Comparison of ENCODE assay signal across 11 cellular contexts in the genomic region with DNA sequence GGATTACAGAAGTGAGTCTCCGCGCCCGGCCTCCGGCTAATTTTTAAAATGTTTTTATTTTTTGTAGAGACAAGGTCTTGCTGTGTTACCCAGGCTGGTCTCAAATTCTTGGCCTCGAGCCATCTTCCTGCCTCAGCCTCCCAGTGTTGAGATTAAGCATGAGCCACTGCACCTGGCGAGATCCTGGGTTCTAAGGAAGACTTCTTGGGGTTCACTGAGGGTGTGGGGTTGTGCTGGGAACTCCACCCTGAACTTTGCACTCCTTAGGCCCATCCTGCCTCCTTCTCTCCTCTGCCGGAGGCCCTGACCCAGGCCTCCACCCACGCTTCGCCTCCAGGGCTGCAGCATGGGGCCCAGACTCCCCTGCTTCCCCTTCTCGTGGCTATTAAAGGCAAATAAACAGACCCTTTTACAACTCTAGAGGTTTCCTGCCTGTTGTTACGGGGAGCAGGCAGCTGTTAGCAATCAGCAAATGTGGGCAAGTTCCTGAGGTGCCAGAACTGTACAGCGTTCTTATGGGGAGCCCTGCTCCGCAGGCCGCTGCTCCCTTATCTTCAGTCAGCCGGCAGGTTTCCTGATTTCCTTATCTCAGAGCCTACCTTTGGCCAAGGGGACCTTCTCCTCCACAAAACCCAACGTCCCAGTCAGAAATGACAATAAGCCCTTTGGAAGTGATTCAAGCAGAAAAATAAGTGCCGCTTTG. TPM values are rescaled to one million over a fixed set of nuclear protein-coding genes. Genes with fewer than 3 reads are reported as not detected.
DNase-seq lines count a peak whose midpoint lies in the region; ATAC-seq and TF ChIP-seq lines count a peak whose summit lies in the region.
"Had no signal": no experiment of that assay in that cellular context is flagged by ENCODE, and none has a peak within 500 bp of the region (broad histone marks: within the 10 kb centered on the region; RNA-seq: fewer than 3 reads in every experiment).

No MANE protein-coding gene starts in this region.

- H3K27me3 Mint-ChIP-seq in activated T-cell treated with anti-CD3 and anti-CD28 coated beads, Interleukin-2, amount 50 U/mL, for 72 hours (ENCODE audit: low read depth): no peaks in the 10 kb centered on the region
- no peaks in the 10 kb centered on the region for H3K27me3 Mint-ChIP-seq in activated T-cell treated with anti-CD3 and anti-CD28 coated beads, Interleukin-2, amount 50 U/mL, for 24 hours
- H3K27me3 Mint-ChIP-seq in type B pancreatic cell: no peaks in the 10 kb centered on the region

- TF ChIP-seq CTCF in colonic mucosa (IDR thresholded peaks at IDR 0.05) (no peak), type B pancreatic cell (conservative IDR thresholded peaks at IDR 0.05) (no peak)

- H3K4me1 ChIP-seq in colonic mucosa: no peaks in the 10 kb centered on the region

- ATAC-seq in activated T-cell treated with anti-CD3 and anti-CD28 coated beads, Interleukin-2, amount 50 U/mL, for 72 hours (replicated peaks in 1 of 2): peak; percentile 21 to 22
- ATAC-seq in HG03565 (IDR thresholded peaks at IDR 0.05; ENCODE audit: unreplicated experiment) (peak; percentile 39), GM19328 (IDR thresholded peaks at IDR 0.05; ENCODE audit: unreplicated experiment) (no peak), HG02798 (IDR thresholded peaks at IDR 0.05; ENCODE audit: poor library complexity, unreplicated experiment) (no peak)

- no peak overlapping the region for H3K4me3 ChIP-seq in colonic mucosa
- H3K4me3 ChIP-seq: esophagus muscularis mucosa had no signal

- H3K9me3 Mint-ChIP-seq in activated T-cell treated with anti-CD3 and anti-CD28 coated beads, Interleukin-2, amount 50 U/mL, for 72 hours: no peaks in the 10 kb centered on the region
- no peaks in the 10 kb centered on the region for H3K9me3 Mint-ChIP-seq in activated T-cell treated with anti-CD3 and anti-CD28 coated beads, Interleukin-2, amount 50 U/mL, for 24 hours
- H3K9me3 Mint-ChIP-seq in type B pancreatic cell: no peaks in the 10 kb centered on the region

- intact Hi-C loops in colonic mucosa (cut with DNase I): no loop called here

- no peaks in the 10 kb centered on the region for H3K27me3 ChIP-seq in colonic mucosa
- H3K27me3 ChIP-seq: esophagus muscularis mucosa had no signal

- H3K36me3 Mint-ChIP-seq in activated T-cell treated with anti-CD3 and anti-CD28 coated beads, Interleukin-2, amount 50 U/mL, for 72 hours (ENCODE audit: insufficient read depth in 2 of 2): no peaks in the 10 kb centered on the region
- H3K36me3 Mint-ChIP-seq in activated T-cell treated with anti-CD3 and anti-CD28 coated beads, Interleukin-2, amount 50 U/mL, for 24 hours (ENCODE audit: low read depth): no peaks in the 10 kb centered on the region
- no peaks in the 10 kb centered on the region for H3K36me3 Mint-ChIP-seq in type B pancreatic cell

- no peak for DNase-seq in activated T-cell treated with anti-CD3 and anti-CD28 coated beads, Interleukin-2, amount 50 U/mL, for 72 hours
- no peak for DNase-seq in activated T-cell treated with anti-CD3 and anti-CD28 coated beads, Interleukin-2, amount 50 U/mL, for 24 hours
- DNase-seq in colonic mucosa (peak; percentile 42), type B pancreatic cell (ENCODE audit: extremely low spot score, unreplicated experiment) (no peak), AML-193 (lab: John Stamatoyannopoulos, UW) (no peak)
- DNase-seq: activated effector memory CD4-positive, alpha-beta T cell treated with anti-CD3 and anti-CD28 coated beads, Interleukin-2, amount 50 U/mL, for 16 hours had no signal

- peak overlapping the region in 1 of 2 donors; percentile 61 for H3K9ac ChIP-seq in colonic mucosa (ENCODE audit: low read depth in 2 of 2, low read length in 2 of 2)
- H3K9ac ChIP-seq: KMS-11 had no signal

- H3K4me1 Mint-ChIP-seq in activated T-cell treated with anti-CD3 and anti-CD28 coated beads, Interleukin-2, amount 50 U/mL, for 72 hours (ENCODE audit: low read depth): no peaks in the 10 kb centered on the region
- H3K4me1 Mint-ChIP-seq in activated T-cell treated with anti-CD3 and anti-CD28 coated beads, Interleukin-2, amount 50 U/mL, for 24 hours (ENCODE audit: low read depth): peaks cover 5% of the 10 kb centered on the region
- H3K4me1 Mint-ChIP-seq in type B pancreatic cell (ENCODE audit: unreplicated experiment): peaks cover 25% of the 10 kb centered on the region

- no peak overlapping the region for H3K4me3 Mint-ChIP-seq in activated T-cell treated with anti-CD3 and anti-CD28 coated beads, Interleukin-2, amount 50 U/mL, for 72 hours
- H3K4me3 Mint-ChIP-seq in activated T-cell treated with anti-CD3 and anti-CD28 coated beads, Interleukin-2, amount 50 U/mL, for 24 hours: no peak overlapping the region
- H3K4me3 Mint-ChIP-seq in type B pancreatic cell: no peak overlapping the region

- H3K9me3 ChIP-seq in colonic mucosa: no peaks in the 10 kb centered on the region
- H3K9me3 ChIP-seq: esophagus muscularis mucosa had no signal

- no peak overlapping the region for H3K27ac Mint-ChIP-seq in activated T-cell treated with anti-CD3 and anti-CD28 coated beads, Interleukin-2, amount 50 U/mL, for 72 hours
- no peak overlapping the region for H3K27ac Mint-ChIP-seq in activated T-cell treated with anti-CD3 and anti-CD28 coated beads, Interleukin-2, amount 50 U/mL, for 24 hours
- peak overlapping the region; percentile 65 for H3K27ac Mint-ChIP-seq in type B pancreatic cell

- no peaks in the 10 kb centered on the region for H3K36me3 ChIP-seq in colonic mucosa
- H3K36me3 ChIP-seq: esophagus muscularis mucosa had no signal

- peak overlapping the region; percentile 17 for H3K27ac ChIP-seq in colonic mucosa
- H3K27ac ChIP-seq: esophagus muscularis mucosa, KMS-11 had no signal

RNA-seq across cellular contexts. Expression of gene LIN9, which starts 41.0 kb away (rescaled TPM):
- total RNA-seq in activated T-cell treated with anti-CD3 and anti-CD28 coated beads, Interleukin-2, amount 50 U/mL, for 72 hours: 10 to 100 TPM; 11.3 to 13.2 TPM
- total RNA-seq in colonic mucosa: 1 to 10 TPM; 3.5 to 7.1 TPM
- total RNA-seq in type B pancreatic cell (ENCODE audit: low replicate concordance): 5.4 and 10.5 TPM in 2 replicates

RNA-seq across cellular contexts. Expression of gene PARP1, which starts 57.9 kb away (rescaled TPM):
- total RNA-seq in activated T-cell treated with anti-CD3 and anti-CD28 coated beads, Interleukin-2, amount 50 U/mL, for 72 hours: 100 to 1,000 TPM; 161 to 184 TPM
- total RNA-seq in colonic mucosa (10 to 100 TPM; 56.7 to 96.3 TPM), type B pancreatic cell (ENCODE audit: low replicate concordance) (106 and 186 TPM in 2 replicates)

Comparison
In these comparisons a context has a peak if more than half of its experiments do, and no peak if none do; other contexts are left out.
1. ATAC-seq: peak in activated T-cell treated with anti-CD3 and anti-CD28 coated beads, Interleukin-2, amount 50 U/mL, for 72 hours (2 of 2) and HG03565 (single experiment); none in GM19328 (single experiment) and HG02798 (single experiment).